1 cellular context compared by ENCODE assay signal in genomic region chr1:14738235-14738634, GRCh38.
TF ChIP-seq lines count a peak whose summit lies in the region.

No MANE protein-coding gene starts in this region.

TF ChIP-seq in GM23338, 12 proteins besides CTCF, POLR2A, EP300 and RAD21 (continued from another document):
- TF ChIP-seq ZNF462 (CRISPR knock-in tag; IDR thresholded peaks at IDR 0.05): no peak
- TF ChIP-seq ZNF331 (CRISPR knock-in tag; IDR thresholded peaks at IDR 0.05; ENCODE audit: low read depth): no peak
- TF ChIP-seq NANOG (IDR thresholded peaks at IDR 0.05; ENCODE audit: borderline replicate concordance): no peak
- no peak for TF ChIP-seq ETS1 (IDR thresholded peaks at IDR 0.05)
